Comparison of ENCODE assay signal across 8 cellular contexts in genomic region chr3:151146071-151146730, GRCh38. TPM values are rescaled to one million over a fixed set of nuclear protein-coding genes. Genes with fewer than 3 reads are reported as not detected.
DNase-seq lines count a peak whose midpoint lies in the region; ATAC-seq and TF ChIP-seq lines count a peak whose summit lies in the region.

No MANE protein-coding gene starts in this region.

- no peak overlapping the region for H3K4me3 ChIP-seq in right lobe of liver

- peak; percentile 89 for ATAC-seq in GM19438 (IDR thresholded peaks at IDR 0.05; ENCODE audit: low read depth, unreplicated experiment)
- ATAC-seq in HG03460 (IDR thresholded peaks at IDR 0.05; ENCODE audit: unreplicated experiment) = peak; percentile 96
- peak; percentile 99 to 100 (median 100) for ATAC-seq in right lobe of liver

- no peaks in the 10 kb centered on the region for H3K9me3 ChIP-seq in right lobe of liver

- DNase-seq in COLO829 (ENCODE audit: low spot score) (peak; percentile 84), NCI-H460 (ENCODE audit: extremely low read depth, low read depth) (peak; percentile 74), ecto neural progenitor cell (ENCODE audit: low spot score) (peak; percentile 81), right lobe of liver (peak; percentile 53 to 76 (median 73))
- DNase-seq in activated CD4-positive, alpha-beta T cell treated with anti-CD3 and anti-CD28 coated beads for 4 hours = peak; percentile 34 to 38
- DNase-seq in stimulated activated CD8-positive, alpha-beta memory T cell treated with anti-CD3 and anti-CD28 coated beads, Interleukin-4, amount 100 ng/mL, for 1 hour (ENCODE audit: low read depth in 2 of 2, low spot score in 1 of 2) = peak; percentile 29

- TF ChIP-seq POLR2A in right lobe of liver (IDR thresholded peaks at IDR 0.05) = no peak

- no peak overlapping the region for H3K27ac ChIP-seq in right lobe of liver

- H3K4me1 ChIP-seq in right lobe of liver = peaks cover 0 to 10% (median 2%) of the 10 kb centered on the region in 4 donors

- intact Hi-C loops in right lobe of liver (cut with DNase I) = loop anchor here in 1 of 2 donors (10.0 kb wide), 1 partner anchor 351 kb away; no protein-coding TSS in a partner anchor

- peak; percentile 83 to 96 (median 92) for TF ChIP-seq CTCF in right lobe of liver (IDR thresholded peaks at IDR 0.05)

- H3K36me3 ChIP-seq in right lobe of liver = no peaks in the 10 kb centered on the region

- H3K27me3 ChIP-seq in right lobe of liver = no peaks in the 10 kb centered on the region

- WGBS in right lobe of liver (ENCODE audit: insufficient coverage, low coverage, low lambda C conversion rate, missing lambda C conversion rate) = 6% methylated on average over 9 of the region's 9 CpGs

RNA-seq across cellular contexts. Expression of gene GPR171, which starts 56.8 kb away (rescaled TPM):
- total RNA-seq in NCI-H460 (2014; rRNA removed; shearing (Covaris generic)) = not detected in 2 replicates
- not detected in 2 replicates for polyA plus RNA-seq in NCI-H460 (2014; cell fraction: nucleus; rRNA removed)
- under 1 TPM in 4 of 6 experiments, not detected in 2; 0.22 to 0.99 (median 0.27) TPM for total RNA-seq in right lobe of liver

Comparison
In these comparisons a context has a peak if more than half of its experiments do, and no peak if none do; other contexts are left out.
1. DNase-seq: peak in every context shown above with its lines; median percentile 84 in COLO829; 81 in ecto neural progenitor cell; 74 in NCI-H460; 73 in right lobe of liver; 36 in activated CD4-positive, alpha-beta T cell treated with anti-CD3 and anti-CD28 coated beads for 4 hours; 29 in stimulated activated CD8-positive, alpha-beta memory T cell treated with anti-CD3 and anti-CD28 coated beads, Interleukin-4, amount 100 ng/mL, for 1 hour.